17 cellular contexts compared by ENCODE assay signal in genomic region chr2:59342166-59342565, GRCh38.
DNase-seq lines count a peak whose midpoint lies in the region; ATAC-seq and TF ChIP-seq lines count a peak whose summit lies in the region.
"Had no signal": no experiment of that assay in that cellular context is flagged by ENCODE, and none has a peak within 500 bp of the region (broad histone marks: within the 10 kb centered on the region; RNA-seq: fewer than 3 reads in every experiment).

No MANE protein-coding gene starts in this region.

- no peak overlapping the region for H4K91ac ChIP-seq in neuronal stem cell (ENCODE audit: low read depth, low read length, poor library complexity)

- no peak for TF ChIP-seq POLR2A in testis (IDR thresholded peaks at IDR 0.05)

- H3K27me3 ChIP-seq in HUES6 (ENCODE audit: control insufficient read depth, insufficient read depth, low read length): no peaks in the 10 kb centered on the region
- H3K27me3 ChIP-seq in neuronal stem cell (ENCODE audit: control insufficient read depth in 3 of 3, insufficient read depth in 3 of 3, low read depth in 1 of 3, low read length in 3 of 3): no peaks in the 10 kb centered on the region
- no peaks in the 10 kb centered on the region for H3K27me3 ChIP-seq in testis

- no peak for TF ChIP-seq CTCF in testis (IDR thresholded peaks at IDR 0.05)

- ATAC-seq in GM19463 (IDR thresholded peaks at IDR 0.05; ENCODE audit: unreplicated experiment): no peak
- ATAC-seq: A549; CD8-positive, alpha-beta T cell had no signal

- WGBS in neuronal stem cell (ENCODE audit: extremely low coverage in 2 of 2, insufficient read length in 2 of 2, insufficient replicate concordance in 1 of 2), 2 donors: no CpG with 5 or more reads among the region's 1 CpG
- WGBS in testis, 2 donors: 44 to 47% methylated on average over 1 of the region's 1 CpG

- H2AK5ac ChIP-seq in neuronal stem cell (ENCODE audit: low read depth, low read length): no peak overlapping the region

- no peak overlapping the region for H2BK12ac ChIP-seq in neuronal stem cell (ENCODE audit: low read length)

- H3K79me1 ChIP-seq in neuronal stem cell (ENCODE audit: low read depth, low read length): no peaks in the 10 kb centered on the region

- no peak overlapping the region for H3K9ac ChIP-seq in HUES6 (ENCODE audit: low read length)
- H3K9ac ChIP-seq in neuronal stem cell (ENCODE audit: low read depth, low read length, poor library complexity): no peak overlapping the region

- H3K27ac ChIP-seq in HUES6 (ENCODE audit: low read depth, low read length) (0 out of 2 replicates have a peak overlapping the region, but pooled peaks have one; percentile 51), neuronal stem cell (replicated peaks; ENCODE audit: low read length) (no peak overlapping the region), testis (no peak overlapping the region)
- H3K27ac ChIP-seq: A549, HL-60 had no signal

- no peak overlapping the region for H2BK5ac ChIP-seq in neuronal stem cell (ENCODE audit: low read length)

- no peak overlapping the region for H3K4ac ChIP-seq in neuronal stem cell (ENCODE audit: low read length)

- H3K36me3 ChIP-seq in HUES6 (ENCODE audit: control insufficient read depth, insufficient read depth, low read length): no peaks in the 10 kb centered on the region
- no peaks in the 10 kb centered on the region for H3K36me3 ChIP-seq in neuronal stem cell (replicated peaks in 1 of 2; ENCODE audit: control insufficient read depth in 2 of 2, insufficient read depth in 2 of 2, low read length in 2 of 2)
- H3K36me3 ChIP-seq in testis (ENCODE audit: low read depth, missing control alignments): no peaks in the 10 kb centered on the region

- H3K4me1 ChIP-seq in HUES6 (ENCODE audit: control insufficient read depth, insufficient read depth, low read length) (peaks cover 20% of the 10 kb centered on the region), neuronal stem cell (ENCODE audit: control insufficient read depth in 2 of 2, insufficient read depth in 1 of 2, low read depth in 1 of 2, low read length in 2 of 2) (peaks cover 4 to 6% of the 10 kb centered on the region in 2 donors), testis (no peaks in the 10 kb centered on the region)
- H3K4me1 ChIP-seq: A549 had no signal

- H4K8ac ChIP-seq in neuronal stem cell (ENCODE audit: low read depth, low read length): no peak overlapping the region

- H3K9me3 ChIP-seq in HUES6 (ENCODE audit: control insufficient read depth, insufficient read depth, low read depth, low read length): no peaks in the 10 kb centered on the region
- H3K9me3 ChIP-seq in neuronal stem cell (replicated peaks in 1 of 2; ENCODE audit: control insufficient read depth in 2 of 2, insufficient read depth in 1 of 2, low read depth in 1 of 2, low read length in 2 of 2): no peaks in the 10 kb centered on the region
- H3K9me3 ChIP-seq in testis: no peaks in the 10 kb centered on the region
- H3K9me3 ChIP-seq: A549 had no signal

- H3K4me3 ChIP-seq in HUES6 (ENCODE audit: low read depth, low read length): no peak overlapping the region
- no peak overlapping the region for H3K4me3 ChIP-seq in neuronal stem cell (ENCODE audit: low read length in 2 of 2)
- no peak overlapping the region for H3K4me3 ChIP-seq in testis
- H3K4me3 ChIP-seq: A549 had no signal

- no peak overlapping the region for H3K4me2 ChIP-seq in neuronal stem cell (ENCODE audit: insufficient read depth, low read length, poor library complexity, severe bottlenecking)
- H3K4me2 ChIP-seq: A549 had no signal

- no peak overlapping the region for H3K14ac ChIP-seq in neuronal stem cell (ENCODE audit: low read length)

- DNase-seq in astrocyte of the hippocampus (ENCODE audit: low read depth, low spot score): peak; percentile 2
- DNase-seq in iPS DF 19.7 (ENCODE audit: low read depth, low spot score): peak; percentile 38
- DNase-seq in neuronal stem cell (ENCODE audit: low spot score): peak; percentile 11
- no peak for DNase-seq in DMS79 (lab: John Stamatoyannopoulos, UW)
- no peak for DNase-seq in testis
- no peak for DNase-seq in hypothalamus (lab: John Stamatoyannopoulos, UW)
- DNase-seq: CD8-positive, alpha-beta T cell; COR-L47; DMS153; DND-41; GF-D8; H7; KG1 had no signal

- no peak overlapping the region for H3K23ac ChIP-seq in neuronal stem cell (ENCODE audit: low read depth, low read length, poor library complexity)

- intact Hi-C loops in testis (cut with DNase I; ENCODE audit: low total_unique reads): no loop called here

- no peak overlapping the region for H2AFZ ChIP-seq in neuronal stem cell (ENCODE audit: low read length)

- no peak overlapping the region for H3K18ac ChIP-seq in neuronal stem cell (ENCODE audit: low read length)

- no peak overlapping the region for H2BK120ac ChIP-seq in neuronal stem cell (ENCODE audit: low read depth, low read length)

- no peak overlapping the region for H2BK15ac ChIP-seq in neuronal stem cell (ENCODE audit: low read length)

Comparison
In these comparisons a context has a peak if more than half of its experiments do, and no peak if none do; other contexts are left out.
1. DNase-seq: peak in astrocyte of the hippocampus (single experiment), iPS DF 19.7 (single experiment) and neuronal stem cell (single experiment); none in DMS79 (single experiment), testis (single experiment) and hypothalamus (0 of 51).